ENCODE assay signal across 25 cellular contexts in genomic region chr10:14142631-14143270, GRCh38.
"Had no signal": no experiment of that assay in that cellular context is flagged by ENCODE, and none has a peak within 500 bp of the region (broad histone marks: within the 10 kb centered on the region; RNA-seq: fewer than 3 reads in every experiment).

No MANE protein-coding gene starts in this region.

- H3K27me3 ChIP-seq: ascending aorta, colonic mucosa, gastroesophageal sphincter had no signal

- ATAC-seq: activated naive CD4-positive, alpha-beta T cell treated with anti-CD3 and anti-CD28 coated beads, Interleukin-2, amount 50 U/mL, for 72 hours; activated T-cell treated with anti-CD3 and anti-CD28 coated beads, Interleukin-2, amount 50 U/mL, for 72 hours; gastroesophageal sphincter; WTC11 had no signal

- H3K36me3 ChIP-seq: ascending aorta, colonic mucosa, esophagus squamous epithelium, gastroesophageal sphincter had no signal

- H3K27ac ChIP-seq: ascending aorta, colonic mucosa, epithelial cell of prostate, esophagus squamous epithelium, gastroesophageal sphincter, VCaP had no signal

- H3K4me1 ChIP-seq: ascending aorta, colonic mucosa, esophagus squamous epithelium, gastroesophageal sphincter had no signal

- H3K9me3 ChIP-seq: ascending aorta, colonic mucosa, esophagus squamous epithelium, gastroesophageal sphincter had no signal

- H3K4me3 ChIP-seq: ascending aorta, colonic mucosa, esophagus squamous epithelium, gastroesophageal sphincter had no signal

- DNase-seq: activated CD4-positive, alpha-beta memory T cell treated with anti-CD3 and anti-CD28 coated beads, Interleukin-2, amount 10 ng/mL, durations not matched to agents 7 days and 5 days; activated CD4-positive, alpha-beta T cell treated with anti-CD3 and anti-CD28 coated beads for 1 hour; activated CD4-positive, alpha-beta T cell treated with anti-CD3 and anti-CD28 coated beads for 4 hours; activated CD4-positive, alpha-beta T cell treated with anti-CD3 and anti-CD28 coated beads, Interleukin-2, amount 10 ng/mL, durations not matched to agents 7 days and 5 days; activated CD4-positive, alpha-beta T cell treated with anti-CD3 and anti-CD28 coated beads, Interleukin-2, amount 50 U/mL, for 4 hours; activated CD8-positive, alpha-beta memory T cell treated with anti-CD3 and anti-CD28 coated beads, Interleukin-2, amount 50 U/mL, for 48 hours; activated gamma-delta T cell; activated naive CD4-positive, alpha-beta T cell; activated naive CD4-positive, alpha-beta T cell treated with anti-CD3 and anti-CD28 coated beads, Interleukin-2, amount 10 ng/mL, durations not matched to agents 7 days and 5 days; activated naive CD8-positive, alpha-beta T cell treated with anti-CD3 and anti-CD28 coated beads, Interleukin-2, amount 10 ng/mL, durations not matched to agents 7 days and 5 days; activated T-cell treated with anti-CD3 and anti-CD28 coated beads for 4 hours; activated T-cell treated with anti-CD3 and anti-CD28 coated beads, Interleukin-2, amount 50 U/mL, for 24 hours; activated T-cell treated with anti-CD3 and anti-CD28 coated beads, Interleukin-2, amount 50 U/mL, for 72 hours; cerebellar nuclear complex; colonic mucosa; effector CD8-positive, alpha-beta T cell; esophagus squamous epithelium; foreskin melanocyte; T-helper 2 cell had no signal
